2 cellular contexts compared by ENCODE assay signal in genomic region chr3:110026421-110026820, GRCh38.
TF ChIP-seq lines count a peak whose summit lies in the region.

No MANE protein-coding gene starts in this region.

TF ChIP-seq in SK-N-SH, 30 proteins besides CTCF, POLR2A, EP300 and RAD21 (continued from another document):
- TF ChIP-seq REST (IDR thresholded peaks at IDR 0.05; ENCODE audit: low read depth, low read length) (no peak), MEF2A (IDR thresholded peaks at IDR 0.05; ENCODE audit: borderline replicate concordance, low read depth) (no peak), MAX (IDR thresholded peaks at IDR 0.05; ENCODE audit: low read depth) (no peak), EZH2phosphoT487 (IDR thresholded peaks at IDR 0.05; ENCODE audit: borderline replicate concordance, low read depth) (no peak), GABPA (IDR thresholded peaks at IDR 0.05; ENCODE audit: low read depth) (no peak), ELF1 (IDR thresholded peaks at IDR 0.05) (no peak)

TF ChIP-seq in SK-N-SH treated with all-trans-retinoic acid at 6 μM for 48 hours, 23 proteins besides CTCF, POLR2A, EP300 and RAD21:
- TF ChIP-seq TSHZ2 (CRISPR knock-in tag; IDR thresholded peaks at IDR 0.05) (no peak), CSDC2 (CRISPR knock-in tag; IDR thresholded peaks at IDR 0.05) (no peak), PPARA (CRISPR knock-in tag; IDR thresholded peaks at IDR 0.05; ENCODE audit: borderline replicate concordance) (no peak), CREB5 (CRISPR knock-in tag; IDR thresholded peaks at IDR 0.05; ENCODE audit: low read depth) (no peak), TCF4 (CRISPR knock-in tag; IDR thresholded peaks at IDR 0.05; ENCODE audit: borderline replicate concordance) (no peak), ZFP30 (CRISPR knock-in tag; IDR thresholded peaks at IDR 0.05) (no peak), ZNF8 (CRISPR knock-in tag; IDR thresholded peaks at IDR 0.05) (no peak), ISL1 (CRISPR knock-in tag; IDR thresholded peaks at IDR 0.05) (no peak), ZNF565 (CRISPR knock-in tag; conservative IDR thresholded peaks at IDR 0.05; ENCODE audit: low read depth) (no peak), ESRRG (CRISPR knock-in tag; IDR thresholded peaks at IDR 0.05) (no peak), SNAI2 (CRISPR knock-in tag; IDR thresholded peaks at IDR 0.05) (no peak), POU6F1 (CRISPR knock-in tag; IDR thresholded peaks at IDR 0.05; ENCODE audit: borderline replicate concordance, low read depth) (no peak), CSRNP3 (CRISPR knock-in tag; IDR thresholded peaks at IDR 0.05) (no peak), GLIS3 (CRISPR knock-in tag; IDR thresholded peaks at IDR 0.05) (no peak), BACH2 (CRISPR knock-in tag; IDR thresholded peaks at IDR 0.05; ENCODE audit: borderline replicate concordance) (no peak), ZFP3 (CRISPR knock-in tag; IDR thresholded peaks at IDR 0.05) (no peak), PATZ1 (CRISPR knock-in tag; IDR thresholded peaks at IDR 0.05; ENCODE audit: borderline replicate concordance) (no peak), ARNTL (CRISPR knock-in tag; IDR thresholded peaks at IDR 0.05; ENCODE audit: borderline replicate concordance, low read depth) (no peak), ZC3H10 (CRISPR knock-in tag; IDR thresholded peaks at IDR 0.05) (no peak), TOX (CRISPR knock-in tag; IDR thresholded peaks at IDR 0.05; ENCODE audit: borderline replicate concordance) (no peak)
